In genomic region chr11:96257972-96258951, GRCh38 we compare ENCODE assay signal across 8 cellular contexts.
DNase-seq lines count a peak whose midpoint lies in the region; ATAC-seq, FAIRE-seq and TF ChIP-seq lines count a peak whose summit lies in the region.

No MANE protein-coding gene starts in this region.

- no peak for TF ChIP-seq CTCF in lower lobe of right lung (IDR thresholded peaks at IDR 0.05)

- peak overlapping the region; percentile 96 for H3K27ac Mint-ChIP-seq in activated naive CD4-positive, alpha-beta T cell treated with anti-CD3 and anti-CD28 coated beads, Interleukin-2, amount 10 ng/mL, durations not matched to agents 7 days and 5 days

- peak overlapping the region; percentile 12 for H3K4me3 ChIP-seq in lower lobe of right lung

- ATAC-seq in GM21423 (IDR thresholded peaks at IDR 0.05; ENCODE audit: unreplicated experiment), result peak; percentile 76
- ATAC-seq in HG03575 (IDR thresholded peaks at IDR 0.05; ENCODE audit: extremely low read depth, insufficient number of reproducible peaks, low FRiP score, unreplicated experiment), result peak; percentile 39
- ATAC-seq in lower lobe of right lung, result peak; percentile 59 to 65

- H3K27me3 ChIP-seq in lower lobe of right lung (ENCODE audit: low read depth), result no peaks in the 10 kb centered on the region

- no peaks in the 10 kb centered on the region for H3K9me3 ChIP-seq in lower lobe of right lung

- H3K4me3 Mint-ChIP-seq in activated naive CD4-positive, alpha-beta T cell treated with anti-CD3 and anti-CD28 coated beads, Interleukin-2, amount 10 ng/mL, durations not matched to agents 7 days and 5 days, result peak overlapping the region; percentile 52

- CTCF ChIA-PET in activated naive CD4-positive, alpha-beta T cell treated with anti-CD3 and anti-CD28 coated beads, Interleukin-2, amount 10 ng/mL, durations not matched to agents 7 days and 5 days (lab: Charles Lee), result interaction anchor here (0.7 to 1.0 kb wide), 4 partner anchors 22 to 85 kb away, joined by 3 to 5 read pairs (median 4); partner anchors contain the start of gene MAML2

- peaks cover 90% of the 10 kb centered on the region for H3K4me1 Mint-ChIP-seq in activated naive CD4-positive, alpha-beta T cell treated with anti-CD3 and anti-CD28 coated beads, Interleukin-2, amount 10 ng/mL, durations not matched to agents 7 days and 5 days

- no peak for FAIRE-seq in frontal cortex (lab: Jason Lieb, UNC)

- H3K4me1 ChIP-seq in lower lobe of right lung, result peaks cover 72% of the 10 kb centered on the region

- H3K27me3 Mint-ChIP-seq in activated naive CD4-positive, alpha-beta T cell treated with anti-CD3 and anti-CD28 coated beads, Interleukin-2, amount 10 ng/mL, durations not matched to agents 7 days and 5 days, result no peaks in the 10 kb centered on the region

- no peaks in the 10 kb centered on the region for H3K9me3 Mint-ChIP-seq in activated naive CD4-positive, alpha-beta T cell treated with anti-CD3 and anti-CD28 coated beads, Interleukin-2, amount 10 ng/mL, durations not matched to agents 7 days and 5 days

- no peaks in the 10 kb centered on the region for H3K36me3 ChIP-seq in lower lobe of right lung

- peak overlapping the region; percentile 73 for H3K27ac ChIP-seq in lower lobe of right lung

- intact Hi-C loops in lower lobe of right lung (cut with DNase I), result no loop called here

- DNase-seq in EL (peak; percentile 63), lower lobe of right lung (no peak), amygdala (lab: John Stamatoyannopoulos, UW) (no peak), COR-L47 (lab: John Stamatoyannopoulos, UW) (no peak), frontal cortex (ENCODE audit: low spot score in 2 of 2) (no peak)
- DNase-seq in activated naive CD4-positive, alpha-beta T cell treated with anti-CD3 and anti-CD28 coated beads, Interleukin-2, amount 10 ng/mL, durations not matched to agents 7 days and 5 days, result peak; percentile 63

- peaks cover 46% of the 10 kb centered on the region for H3K36me3 Mint-ChIP-seq in activated naive CD4-positive, alpha-beta T cell treated with anti-CD3 and anti-CD28 coated beads, Interleukin-2, amount 10 ng/mL, durations not matched to agents 7 days and 5 days

Comparison
In these comparisons a context has a peak if more than half of its experiments do, and no peak if none do; other contexts are left out.
1. DNase-seq: peak in EL (single experiment) and activated naive CD4-positive, alpha-beta T cell treated with anti-CD3 and anti-CD28 coated beads, Interleukin-2, amount 10 ng/mL, durations not matched to agents 7 days and 5 days (single experiment); none in lower lobe of right lung (single experiment), amygdala (0 of 56), COR-L47 (single experiment) and frontal cortex (0 of 2).
2. Peak in every context shown above with its lines, with median percentiles within 50 percentile points of each other: ATAC-seq.